In genomic region chr2:213188971-213189899, GRCh38 we compare ENCODE assay signal across 12 cellular contexts. TPM values are rescaled to one million over a fixed set of nuclear protein-coding genes. Genes with fewer than 3 reads are reported as not detected.
A peak's percentile ranks its signal among the peaks of the same experiment; 100 is the strongest.
DNase-seq lines count a peak whose midpoint lies in the region; ATAC-seq and TF ChIP-seq lines count a peak whose summit lies in the region.
"Had no signal": no experiment of that assay in that cellular context is flagged by ENCODE, and none has a peak within 500 bp of the region (broad histone marks: within the 10 kb centered on the region; RNA-seq: fewer than 3 reads in every experiment).

No MANE protein-coding gene starts in this region.

- no peaks in the 10 kb centered on the region for H3K27me3 Mint-ChIP-seq in WTC11 (ENCODE audit: low read depth)

- H3K27ac Mint-ChIP-seq in WTC11: peak overlapping the region; percentile 97
- H3K27ac Mint-ChIP-seq: activated T-helper 1 cell treated with anti-CD3 and anti-CD28 coated beads, Interleukin-12 subunit alpha, Interleukin-12 subunit beta, Interleukin-2, Interleukin-4 antibody, amounts not matched to agents 30 ng/mL and 10 ng/mL and 1 ng/mL, durations not matched to agents 14 hours and 24 hours and 36 hours had no signal

- WGBS in iPS DF 6.9 (ENCODE audit: insufficient coverage, insufficient read length): no CpG with 5 or more reads among the region's 16 CpGs

- H3K36me3 ChIP-seq in iPS DF 6.9 (ENCODE audit: control insufficient read depth, insufficient read depth, low read length) (no peaks in the 10 kb centered on the region), tibial artery (no peaks in the 10 kb centered on the region)
- H3K36me3 ChIP-seq: gastrocnemius medialis had no signal

- no peak for TF ChIP-seq CTCF in WTC11 (IDR thresholded peaks at IDR 0.05)
- TF ChIP-seq CTCF in tibial artery (IDR thresholded peaks at IDR 0.05): no peak

- DNase-seq in NCI-H82 (lab: John Stamatoyannopoulos, UW) (peak; percentile 74), NCI-H82 treated with DMSO at 0.1 percent for 48 hours (lab: John Stamatoyannopoulos, UW; ENCODE audit: unreplicated experiment) (no peak), WTC11 (ENCODE audit: low spot score) (peak; percentile 26), iPS DF 6.9 (ENCODE audit: low read depth, low spot score) (peak; percentile 48), tibial artery (no peak), pons (ENCODE audit: low spot score) (no peak), NCI-H187 treated with DMSO at 0.1 percent for 48 hours (lab: John Stamatoyannopoulos, UW) (no peak)
- no peak for DNase-seq in activated T-cell treated with anti-CD3 and anti-CD28 coated beads, Interleukin-2, amount 50 U/mL, for 1 hour
- DNase-seq: gastrocnemius medialis; OCI-M1; stimulated activated naive CD4-positive, alpha-beta T cell treated with Interleukin-2 at 50 U/mL for 16 hours had no signal

- peak; percentile 63 for ATAC-seq in WTC11
- ATAC-seq: gastrocnemius medialis had no signal

- H3K4me3 ChIP-seq in iPS DF 6.9 (ENCODE audit: low read length): no peak overlapping the region; the same call in 1 of the 2 replicates
- no peak overlapping the region for H3K4me3 ChIP-seq in tibial artery
- H3K4me3 ChIP-seq: gastrocnemius medialis had no signal

- H3K27ac ChIP-seq in iPS DF 6.9 (ENCODE audit: low read length) (no peak overlapping the region), tibial artery (peak overlapping the region; percentile 11 to 29)
- H3K27ac ChIP-seq: gastrocnemius medialis had no signal

- peak overlapping the region; percentile 73 for H3K4me3 Mint-ChIP-seq in WTC11
- H3K4me3 Mint-ChIP-seq: activated T-helper 1 cell treated with anti-CD3 and anti-CD28 coated beads, Interleukin-12 subunit alpha, Interleukin-12 subunit beta, Interleukin-2, Interleukin-4 antibody, amounts not matched to agents 30 ng/mL and 10 ng/mL and 1 ng/mL, durations not matched to agents 14 hours and 24 hours and 36 hours had no signal

- H3K9me3 ChIP-seq in iPS DF 6.9 (ENCODE audit: control insufficient read depth, insufficient read depth, low read length): no peaks in the 10 kb centered on the region
- no peaks in the 10 kb centered on the region for H3K9me3 ChIP-seq in tibial artery
- H3K9me3 ChIP-seq: gastrocnemius medialis had no signal

- intact Hi-C loops in tibial artery (cut with DNase I; ENCODE audit: low total_unique reads): no loop called here

- POLR2A ChIA-PET in WTC11 (lab: Charles Lee): interaction anchor here (0.6 to 1.2 kb wide), 3 partner anchors 10 to 739 kb away, joined by 3 read pairs; no protein-coding TSS in a partner anchor

- H3K36me3 Mint-ChIP-seq in WTC11: peaks cover 12% of the 10 kb centered on the region

- H3K4me1 Mint-ChIP-seq in WTC11: peaks cover 51% of the 10 kb centered on the region

- peaks cover 11% of the 10 kb centered on the region; the same call in 1 of the 2 replicates for H3K9me3 Mint-ChIP-seq in WTC11
- H3K9me3 Mint-ChIP-seq: activated T-helper 1 cell treated with anti-CD3 and anti-CD28 coated beads, Interleukin-12 subunit alpha, Interleukin-12 subunit beta, Interleukin-2, Interleukin-4 antibody, amounts not matched to agents 30 ng/mL and 10 ng/mL and 1 ng/mL, durations not matched to agents 14 hours and 24 hours and 36 hours had no signal

- CTCF ChIA-PET in WTC11 (lab: Charles Lee): interaction anchor here (1.3 to 1.6 kb wide), 3 partner anchors 36 to 40 kb away, joined by 3 to 8 read pairs (median 4); no protein-coding TSS in a partner anchor

- H3K4me1 ChIP-seq in iPS DF 6.9 (ENCODE audit: control insufficient read depth, insufficient read depth, low read length) (peaks cover 2% of the 10 kb centered on the region; the same call in 1 of the 2 replicates), tibial artery (peaks cover 0 to 27% (median 9%) of the 10 kb centered on the region in 4 donors)
- H3K4me1 ChIP-seq: gastrocnemius medialis had no signal

- no peaks in the 10 kb centered on the region for H3K27me3 ChIP-seq in iPS DF 6.9 (ENCODE audit: control insufficient read depth, insufficient read depth, low read length)
- H3K27me3 ChIP-seq in tibial artery: no peaks in the 10 kb centered on the region
- H3K27me3 ChIP-seq: gastrocnemius medialis had no signal

TF ChIP-seq in WTC11, 78 proteins besides CTCF, POLR2A, EP300 and RAD21:
- TF ChIP-seq USF2 (CRISPR knock-in tag; IDR thresholded peaks at IDR 0.05): peak; percentile 66
- no peak for TF ChIP-seq SMAD3 (CRISPR knock-in tag; IDR thresholded peaks at IDR 0.05; ENCODE audit: borderline replicate concordance)
- TF ChIP-seq USF1 (CRISPR knock-in tag; IDR thresholded peaks at IDR 0.05): peak; percentile 55; the same call in 1 of the 2 replicates

RNA-seq across cellular contexts. Expression of gene IKZF2, which starts 37.8 kb away (rescaled TPM):
- 4.1 to 5.2 TPM (median 4.2 TPM) in 3 replicates for total RNA-seq in WTC11 (2021)

Comparison
In these comparisons a context has a peak if more than half of its experiments do, and no peak if none do; other contexts are left out.
1. DNase-seq: peak in NCI-H82 (single experiment), WTC11 (single experiment) and iPS DF 6.9 (single experiment); none in NCI-H82 treated with DMSO at 0.1 percent for 48 hours (single experiment), tibial artery (0 of 2), pons (single experiment), activated T-cell treated with anti-CD3 and anti-CD28 coated beads, Interleukin-2, amount 50 U/mL, for 1 hour (single experiment) and NCI-H187 treated with DMSO at 0.1 percent for 48 hours (single experiment).